9 cellular contexts compared by ENCODE assay signal in the genomic region with DNA sequence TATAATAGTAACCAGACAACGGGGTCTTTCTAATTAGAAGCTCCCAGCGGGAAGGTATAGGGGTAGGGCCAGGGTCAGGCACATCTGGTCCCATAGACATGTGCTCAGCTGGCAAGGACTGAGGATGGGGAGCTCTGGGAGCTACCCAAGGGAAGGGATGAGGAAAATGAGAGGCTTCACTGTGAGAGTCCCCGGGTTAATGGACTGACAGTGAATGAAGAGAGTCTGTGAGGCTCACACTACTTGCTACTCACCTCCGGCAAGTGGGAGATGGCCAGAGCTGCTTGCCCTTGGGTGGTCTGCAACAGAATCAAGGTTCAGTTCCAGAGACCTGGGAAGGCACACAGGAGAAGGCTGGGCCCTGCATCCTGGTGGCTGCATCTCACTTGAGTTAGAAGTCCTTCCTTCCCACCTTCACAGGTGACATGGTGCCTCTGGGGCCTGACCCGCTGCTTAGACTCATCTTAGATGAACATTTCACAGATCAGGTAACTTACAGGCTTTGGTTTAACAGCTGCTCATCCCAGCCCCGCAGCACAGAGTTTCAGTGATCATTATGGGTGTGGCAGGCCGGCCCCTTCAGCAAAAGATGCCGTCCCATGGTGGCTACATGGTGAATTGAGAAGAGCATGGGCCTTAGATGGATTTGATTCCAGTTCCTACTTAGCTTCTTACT. TPM values are rescaled to one million over a fixed set of nuclear protein-coding genes. Genes with fewer than 3 reads are reported as not detected.
A peak's percentile ranks its signal among the peaks of the same experiment; 100 is the strongest.
DNase-seq lines count a peak whose midpoint lies in the region; ATAC-seq and TF ChIP-seq lines count a peak whose summit lies in the region.
"Had no signal": no experiment of that assay in that cellular context is flagged by ENCODE, and none has a peak within 500 bp of the region (broad histone marks: within the 10 kb centered on the region; RNA-seq: fewer than 3 reads in every experiment).

No MANE protein-coding gene starts in this region.

- H3K4me1 ChIP-seq in ascending aorta (peaks cover 0 to 5% of the 10 kb centered on the region in 2 donors), rectal smooth muscle tissue (ENCODE audit: control insufficient read depth, insufficient read depth, low read length) (no peaks in the 10 kb centered on the region)

- H3K9me3 ChIP-seq in ascending aorta: no peaks in the 10 kb centered on the region

- H3K27me3 ChIP-seq in ascending aorta: no peaks in the 10 kb centered on the region
- no peaks in the 10 kb centered on the region for H3K27me3 ChIP-seq in rectal smooth muscle tissue (ENCODE audit: control insufficient read depth, insufficient read depth, low read length)

- intact Hi-C loops in ascending aorta (cut with DNase I): no loop called here

- no peak for TF ChIP-seq CTCF in ascending aorta (IDR thresholded peaks at IDR 0.05)

- H3K9ac ChIP-seq in rectal smooth muscle tissue (ENCODE audit: low read length): peak overlapping the region; percentile 16

- H3K27ac ChIP-seq in ascending aorta (peak overlapping the region; percentile 50 to 71), rectal smooth muscle tissue (ENCODE audit: low read depth, low read length) (no peak overlapping the region)

- ATAC-seq in HG03025 (IDR thresholded peaks at IDR 0.05; ENCODE audit: low FRiP score, unreplicated experiment) (peak; percentile 2), GM18909 (IDR thresholded peaks at IDR 0.05; ENCODE audit: poor library complexity, unreplicated experiment) (no peak)

- H3K4me3 ChIP-seq in GM08714 (ENCODE audit: low read length) (peak overlapping the region; percentile 5; the same call in 1 of the 2 replicates), ascending aorta (no peak overlapping the region), rectal smooth muscle tissue (ENCODE audit: low read length) (no peak overlapping the region)

- DNase-seq in ascending aorta (ENCODE audit: low spot score in 2 of 2) (no peak), NOMO-1 treated with dmso at 0.1 percent for 144 hours (lab: John Stamatoyannopoulos, UW; ENCODE audit: unreplicated experiment) (no peak), NCI-H2081 (lab: John Stamatoyannopoulos, UW) (no peak), GDM1 (lab: John Stamatoyannopoulos, UW) (no peak)
- DNase-seq: DMS53 had no signal

- H3K36me3 ChIP-seq in ascending aorta (peaks cover 0 to 15% of the 10 kb centered on the region in 2 donors), rectal smooth muscle tissue (ENCODE audit: control insufficient read depth, insufficient read depth, low read length) (peaks cover 6% of the 10 kb centered on the region)

RNA-seq across cellular contexts. Expression of a gene that starts 31.7 kb away (rescaled TPM):
- 40.2 TPM for total RNA-seq in ascending aorta

RNA-seq across cellular contexts. Expression of a gene that starts 54.8 kb away (rescaled TPM):
- total RNA-seq in ascending aorta: 17.9 TPM
